Comparison of ENCODE assay signal across 26 cellular contexts in the genomic region with DNA sequence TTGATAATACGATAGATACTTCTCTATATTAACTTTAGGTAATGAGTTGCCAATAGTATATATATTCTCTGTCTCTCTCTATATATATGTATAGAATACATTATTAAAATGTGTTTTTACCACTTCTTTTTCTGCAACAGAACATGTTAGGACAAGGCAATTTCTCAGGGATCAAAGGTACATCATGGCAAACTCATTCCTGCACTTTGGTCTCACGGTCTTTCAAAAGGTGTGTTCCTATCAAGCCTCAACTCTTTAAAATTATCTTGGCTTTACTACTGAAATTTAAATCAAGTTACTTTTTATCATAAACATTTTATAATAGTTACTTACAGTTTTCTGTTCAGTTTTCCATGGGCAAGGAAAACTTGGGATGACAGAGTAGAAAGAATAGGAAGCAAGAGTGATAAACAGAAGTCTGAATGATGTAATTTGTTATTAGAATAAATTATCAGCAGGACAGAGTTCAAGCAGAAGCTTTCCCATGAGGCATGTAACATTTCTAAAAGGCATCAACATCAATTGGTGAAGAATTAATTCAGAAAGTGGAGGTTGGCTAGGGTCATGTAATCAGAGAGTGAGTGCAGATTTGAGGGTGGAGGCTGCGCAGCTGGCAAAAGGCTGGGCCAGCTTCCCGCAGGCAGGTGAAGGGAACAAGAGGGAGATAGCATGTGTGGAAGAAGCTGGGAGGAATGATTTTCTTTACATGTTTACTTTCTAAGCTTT. TPM values are rescaled to one million over a fixed set of nuclear protein-coding genes. Genes with fewer than 3 reads are reported as not detected.
"Had no signal": no experiment of that assay in that cellular context is flagged by ENCODE, and none has a peak within 500 bp of the region (broad histone marks: within the 10 kb centered on the region; RNA-seq: fewer than 3 reads in every experiment).

No MANE protein-coding gene starts in this region.

- H2AFZ ChIP-seq: hepatocyte had no signal

- H3K27me3 ChIP-seq: colonic mucosa, gastroesophageal sphincter, heart left ventricle, hepatocyte had no signal

- H3K36me3 ChIP-seq: colonic mucosa, esophagus squamous epithelium, gastroesophageal sphincter, heart left ventricle, left ventricle myocardium inferior, lower lobe of right lung had no signal

- H3K4me1 ChIP-seq: colonic mucosa, esophagus squamous epithelium, gastroesophageal sphincter, heart left ventricle, left ventricle myocardium inferior, lower lobe of right lung had no signal

- ATAC-seq: effector memory CD8-positive, alpha-beta T cell; esophagus mucosa; gastroesophageal sphincter; heart left ventricle; left cardiac atrium; lower lobe of right lung; mucosa of descending colon had no signal

- H3K9me3 ChIP-seq: colonic mucosa, esophagus squamous epithelium, gastroesophageal sphincter, heart left ventricle, left ventricle myocardium inferior, lower lobe of right lung, mucosa of descending colon had no signal

- H3K27ac ChIP-seq: colonic mucosa, epithelial cell of prostate, esophagus squamous epithelium, gastroesophageal sphincter, heart left ventricle, hepatocyte, left ventricle myocardium inferior, lower lobe of right lung had no signal

- H3K79me2 ChIP-seq: hepatocyte had no signal

- DNase-seq: colonic mucosa; cortex of kidney; effector CD8-positive, alpha-beta T cell; effector memory CD8-positive, alpha-beta T cell; endodermal cell; erythroblast; esophagus squamous epithelium; foreskin fibroblast; heart left ventricle; hypothalamus; immature natural killer cell; islet precursor cell; left cardiac atrium; left ventricle myocardium inferior; lower lobe of right lung; mesenchymal stem cell; mucosa of descending colon; naive B cell had no signal

- H3K4me2 ChIP-seq: hepatocyte had no signal

- H3K4me3 ChIP-seq: colonic mucosa, esophagus squamous epithelium, gastroesophageal sphincter, heart left ventricle, hepatocyte, left ventricle myocardium inferior, lower lobe of right lung, mucosa of descending colon had no signal

- FAIRE-seq: endometrium, frontal cortex had no signal

RNA-seq across cellular contexts. Expression of gene LRAT, which starts 59.7 kb away (rescaled TPM):
- total RNA-seq: left ventricle myocardium inferior, lung microvascular endothelial cell, myocyte had no signal
- polyA plus RNA-seq: heart left ventricle, immature natural killer cell had no signal
